ENCODE assay signal across 21 cellular contexts in genomic region chr1:6827081-6827480, GRCh38. TPM values are rescaled to one million over a fixed set of nuclear protein-coding genes. Genes with fewer than 3 reads are reported as not detected.
A peak's percentile ranks its signal among the peaks of the same experiment; 100 is the strongest.
DNase-seq lines count a peak whose midpoint lies in the region; ATAC-seq and TF ChIP-seq lines count a peak whose summit lies in the region.
"Had no signal": no experiment of that assay in that cellular context is flagged by ENCODE, and none has a peak within 500 bp of the region (broad histone marks: within the 10 kb centered on the region; RNA-seq: fewer than 3 reads in every experiment).

No MANE protein-coding gene starts in this region.

- H3K36me3 ChIP-seq in IMR-90 (ENCODE audit: control insufficient read depth, insufficient read depth, low read length) (peaks cover 6% of the 10 kb centered on the region), thoracic aorta (no peaks in the 10 kb centered on the region), brain microvascular endothelial cell (replicated peaks) (no peaks in the 10 kb centered on the region), lower lobe of right lung (no peaks in the 10 kb centered on the region)

- H3K4me3 ChIP-seq in IMR-90 (ENCODE audit: insufficient read depth, low read depth, low read length) (no peak overlapping the region), coronary artery (no peak overlapping the region), thoracic aorta (no peak overlapping the region), brain microvascular endothelial cell (ENCODE audit: low read depth, low read length) (no peak overlapping the region), lower lobe of right lung (no peak overlapping the region)
- H3K4me3 ChIP-seq: GM12878 had no signal

- no peak overlapping the region for H2BK5ac ChIP-seq in IMR-90 (ENCODE audit: low read depth, low read length, poor library complexity, severe bottlenecking)

- no peak for TF ChIP-seq POLR2A in IMR-90 (IDR thresholded peaks at IDR 0.05; ENCODE audit: low read depth, low read length)

- H3K27me3 ChIP-seq in IMR-90 (ENCODE audit: control insufficient read depth, insufficient read depth, low read length) = no peaks in the 10 kb centered on the region
- H3K27me3 ChIP-seq in thoracic aorta (replicated peaks; ENCODE audit: insufficient read depth) = no peaks in the 10 kb centered on the region
- no peaks in the 10 kb centered on the region for H3K27me3 ChIP-seq in brain microvascular endothelial cell (replicated peaks)
- H3K27me3 ChIP-seq in lower lobe of right lung (ENCODE audit: low read depth) = no peaks in the 10 kb centered on the region

- ATAC-seq in IMR-90 (ENCODE audit: low read depth) (no peak), thoracic aorta (ENCODE audit: insufficient number of reproducible peaks, low FRiP score, low read depth) (no peak), lower lobe of right lung (no peak)
- ATAC-seq: GM12878, HCT116, PC-3 had no signal

- CTCF ChIA-PET in IMR-90 (lab: Yijun Ruan, JAX) = interaction anchor here (0.7 kb wide), 1 partner anchor 43 kb away, joined by 5 read pairs; no protein-coding TSS in a partner anchor

- in situ Hi-C loops in IMR-90 (cut with MboI; ENCODE audit: low sequenced_read_pairs) (no loop called here), brain microvascular endothelial cell (cut with HindIII; ENCODE audit: low pct_ligation_motif_present, low sequenced_read_pairs) (no loop called here)

- TF ChIP-seq RAD21 in IMR-90 (IDR thresholded peaks at IDR 0.05; ENCODE audit: low read length) = no peak

- H2BK120ac ChIP-seq in IMR-90 (ENCODE audit: low read depth, low read length) = no peak overlapping the region

- whole genome bisulfite sequencing in IMR-90 (ENCODE audit: extremely low coverage in 2 of 2, insufficient read length in 1 of 2), 2 experiments = 100% methylated on average over 1 of the region's 3 CpGs; no CpG with 5 or more reads in 1 of the 2 experiments

- no peak overlapping the region for H2BK15ac ChIP-seq in IMR-90 (ENCODE audit: low read depth, low read length)

- no peak overlapping the region for H3K56ac ChIP-seq in IMR-90 (ENCODE audit: extremely low read depth, insufficient read depth, low read length)

- H3K79me1 ChIP-seq in IMR-90 (ENCODE audit: low read depth in 1 of 2, low read length in 2 of 2) = peaks cover 20 to 43% of the 10 kb centered on the region in 2 experiments

- H3K4me1 ChIP-seq in IMR-90 (ENCODE audit: control insufficient read depth, insufficient read depth, low read length) (peaks cover 6% of the 10 kb centered on the region), thoracic aorta (ENCODE audit: control insufficient read depth in 1 of 2, low read depth in 2 of 2) (peaks cover 41 to 86% of the 10 kb centered on the region in 2 donors), lower lobe of right lung (no peaks in the 10 kb centered on the region)

- BruUV-seq in IMR-90 (replicated peaks; lab: Mats Ljungman, UMichigan) = no TSS peak

- H3K14ac ChIP-seq in IMR-90 (replicated peaks; ENCODE audit: low read depth, low read length) = no peak overlapping the region

- H3K9me1 ChIP-seq in IMR-90 (ENCODE audit: insufficient read depth, low read length) = peaks cover 11% of the 10 kb centered on the region

- TF ChIP-seq CTCF in IMR-90 (conservative IDR thresholded peaks at IDR 0.05; ENCODE audit: low read depth, low read length) (no peak), coronary artery (IDR thresholded peaks at IDR 0.05) (no peak), thoracic aorta (IDR thresholded peaks at IDR 0.05) (no peak), brain microvascular endothelial cell (IDR thresholded peaks at IDR 0.05; ENCODE audit: low read depth, low read length, missing control alignments) (no peak), lower lobe of right lung (IDR thresholded peaks at IDR 0.05) (no peak)

- H2AK9ac ChIP-seq in IMR-90 (replicated peaks; ENCODE audit: low read depth, low read length, poor library complexity) = no peak overlapping the region

- no peak overlapping the region for H4K5ac ChIP-seq in IMR-90 (ENCODE audit: low read depth, low read length)

- no peak overlapping the region for H2AFZ ChIP-seq in IMR-90 (replicated peaks; ENCODE audit: low read length, poor library complexity)

- intact Hi-C loops in IMR-90 (cut with micrococcal nuclease) = no loop called here
- intact Hi-C loops in lower lobe of right lung (cut with DNase I) = no loop called here

- H3K27ac ChIP-seq in IMR-90 (ENCODE audit: insufficient read depth, low read length) = no peak overlapping the region
- H3K27ac ChIP-seq in coronary artery = peak overlapping the region; percentile 45 to 58
- peak overlapping the region; percentile 62 to 69 for H3K27ac ChIP-seq in thoracic aorta
- no peak overlapping the region for H3K27ac ChIP-seq in brain microvascular endothelial cell
- H3K27ac ChIP-seq in lower lobe of right lung = no peak overlapping the region

- H4K8ac ChIP-seq in IMR-90 (ENCODE audit: low read depth in 2 of 2, low read length in 2 of 2) = no peak overlapping the region

- no peak overlapping the region for H3K4me2 ChIP-seq in IMR-90 (ENCODE audit: low read depth, low read length)

- H3K23ac ChIP-seq in IMR-90 (ENCODE audit: low read depth, low read length) = no peak overlapping the region; the same call in 1 of the 2 replicates

- H3K9me3 ChIP-seq in IMR-90 (ENCODE audit: control insufficient read depth, insufficient read depth, low read length) = no peaks in the 10 kb centered on the region
- H3K9me3 ChIP-seq in thoracic aorta = no peaks in the 10 kb centered on the region
- H3K9me3 ChIP-seq in lower lobe of right lung = no peaks in the 10 kb centered on the region

- H3K9ac ChIP-seq in IMR-90 (ENCODE audit: low read depth, low read length) = no peak overlapping the region

- H2BK20ac ChIP-seq in IMR-90 (ENCODE audit: low read depth, low read length) = no peak overlapping the region

- no peak overlapping the region for H4K91ac ChIP-seq in IMR-90 (ENCODE audit: insufficient read depth, low read depth, low read length)

- peaks cover 3% of the 10 kb centered on the region; the same call in 1 of the 2 replicates for H4K20me1 ChIP-seq in IMR-90 (ENCODE audit: insufficient read depth, low read length)

- POLR2A ChIA-PET in IMR-90 (lab: Charles Lee; ENCODE audit: unreplicated experiment) = no interaction called here

- H3K4ac ChIP-seq in IMR-90 (ENCODE audit: low read depth, low read length) = no peak overlapping the region

- H2AK5ac ChIP-seq in IMR-90 (ENCODE audit: low read depth, low read length) = peak overlapping the region; percentile 4; the same call in 1 of the 2 replicates

- H3K18ac ChIP-seq in IMR-90 (ENCODE audit: low read depth, low read length) = no peak overlapping the region

- no peak for DNase-seq in IMR-90
- DNase-seq in NCI-H526 (lab: John Stamatoyannopoulos, UW) = peak; percentile 39 to 69
- no peak for DNase-seq in coronary artery (ENCODE audit: low spot score)
- DNase-seq in thoracic aorta (ENCODE audit: low spot score) = no peak
- no peak for DNase-seq in brain microvascular endothelial cell
- no peak for DNase-seq in lower lobe of right lung
- no peak for DNase-seq in OCI-M2 (lab: John Stamatoyannopoulos, UW; ENCODE audit: unreplicated experiment)
- DNase-seq: CD4-positive, CD25-positive, alpha-beta regulatory T cell; COR-L47; DMS 273 treated with DMSO at 0.1 percent for 48 hours; DMS79 treated with DMSO at 0.1 percent for 48 hours; GOT3; Kasumi-1; NCI-H187; NCI-H2107; NCI-H226; NCI-H524 treated with DMSO at 0.1 percent for 48 hours; PC-3; Right ventricle myocardium superior had no signal

- dilution Hi-C loops in IMR-90 (cut with HindIII; ENCODE audit: low sequenced_read_pairs, unreplicated experiment) = no loop called here

TF ChIP-seq in IMR-90, 13 proteins besides CTCF, POLR2A, EP300 and RAD21:
- TF ChIP-seq RFX5 (IDR thresholded peaks at IDR 0.05; ENCODE audit: low read depth, low read length) = no peak
- TF ChIP-seq RCOR1 (IDR thresholded peaks at IDR 0.05; ENCODE audit: insufficient replicate concordance, low read length) = no peak
- TF ChIP-seq MAFK (IDR thresholded peaks at IDR 0.05; ENCODE audit: low read depth, low read length) = no peak
- no peak for TF ChIP-seq CEBPB (IDR thresholded peaks at IDR 0.05; ENCODE audit: low read depth, low read length)
- TF ChIP-seq FOS (IDR thresholded peaks at IDR 0.05; ENCODE audit: low read depth, low read length) = no peak
- no peak for TF ChIP-seq MAZ (IDR thresholded peaks at IDR 0.05; ENCODE audit: borderline replicate concordance, low read depth, low read length)
- TF ChIP-seq NFE2L2 (IDR thresholded peaks at IDR 0.05; ENCODE audit: low read depth, low read length) = no peak
- TF ChIP-seq CHD1 (IDR thresholded peaks at IDR 0.05; ENCODE audit: low read depth, low read length) = no peak

RNA-seq across cellular contexts. Expression of gene CAMTA1, which starts 41.8 kb away (rescaled TPM):
- total RNA-seq in IMR-90 (2012; rRNA removed) = 35.5 and 65.3 TPM in 2 replicates
- polyA plus RNA-seq in IMR-90 (2012; rRNA removed) = 52.0 and 74.3 TPM in 2 replicates
- 41.7 and 81.6 TPM in 2 replicates for polyA plus RNA-seq in IMR-90 (2012; cell fraction: cytosol; rRNA removed)
- 8.2 and 38.2 TPM in 2 replicates for polyA plus RNA-seq in IMR-90 (2012; cell fraction: nucleus; rRNA removed; ENCODE audit: low replicate concordance)
- 100 to 1,000 TPM; 105 to 113 TPM for total RNA-seq in thoracic aorta
- total RNA-seq in lower lobe of right lung = 47.9 TPM

Comparison
In these comparisons a context has a peak if more than half of its experiments do, and no peak if none do; other contexts are left out.
1. DNase-seq: peak in NCI-H526 (2 of 2); none in IMR-90 (single experiment), coronary artery (single experiment), thoracic aorta (single experiment), brain microvascular endothelial cell (single experiment), lower lobe of right lung (single experiment) and OCI-M2 (single experiment).
2. H3K27ac ChIP-seq: peak in coronary artery (2 of 2) and thoracic aorta (2 of 2); none in IMR-90 (single experiment), brain microvascular endothelial cell (single experiment) and lower lobe of right lung (single experiment).